6 cellular contexts compared by ENCODE assay signal in the genomic region with DNA sequence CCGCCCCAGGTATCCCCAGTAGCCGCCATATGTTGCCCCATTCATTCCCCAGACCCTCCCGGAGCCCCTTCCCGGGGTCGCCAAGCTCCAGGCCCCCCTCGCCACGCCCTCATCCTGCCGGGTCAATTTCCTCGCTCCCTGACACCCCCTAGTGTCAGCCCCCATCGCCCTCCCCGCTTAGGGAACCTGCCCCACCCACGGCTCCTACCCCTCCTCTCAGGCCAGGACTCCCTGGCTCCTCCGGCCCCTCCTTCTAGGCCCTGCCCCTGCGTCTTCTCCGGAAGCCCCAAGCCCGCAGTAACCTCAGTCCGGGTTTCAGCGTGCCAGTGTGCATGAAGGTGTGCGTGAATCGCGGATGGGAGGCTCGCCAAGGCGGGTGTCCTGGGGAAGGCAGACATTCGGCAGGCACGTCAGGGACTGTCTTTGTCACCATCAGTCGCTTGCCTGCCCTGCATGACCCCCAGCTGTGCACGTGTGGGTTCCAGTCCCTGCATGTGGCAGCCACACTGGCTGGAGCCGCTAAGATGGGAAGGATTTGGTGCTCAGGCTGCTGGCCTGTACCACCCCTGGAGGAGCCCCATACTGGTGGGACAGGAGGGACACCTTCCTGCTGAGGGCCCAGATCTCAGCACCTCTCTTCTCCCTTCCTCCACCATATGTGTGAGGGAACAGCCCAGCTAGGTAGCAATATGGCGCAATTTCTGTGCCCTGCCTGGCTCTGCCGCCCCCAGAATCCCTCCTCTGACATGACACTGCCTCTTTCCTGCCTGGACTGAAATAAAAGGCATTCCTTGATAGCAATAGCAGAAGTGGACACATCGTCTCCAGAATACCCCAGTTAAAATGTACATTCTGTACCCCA. TPM values are rescaled to one million over a fixed set of nuclear protein-coding genes. Genes with fewer than 3 reads are reported as not detected.
DNase-seq lines count a peak whose midpoint lies in the region; ATAC-seq and TF ChIP-seq lines count a peak whose summit lies in the region.

No MANE protein-coding gene starts in this region.

- peaks cover 27% of the 10 kb centered on the region for H3K4me1 Mint-ChIP-seq in T-helper 17 cell

- no peaks in the 10 kb centered on the region for H3K9me2 ChIP-seq in GM23248 (ENCODE audit: insufficient read depth)

- H3K4me3 ChIP-seq in AG09309 (ENCODE audit: control insufficient read depth, low read depth, low read length) (peak overlapping the region; percentile 43), GM23248 (peak overlapping the region; percentile 77), transverse colon (peak overlapping the region; percentile 18 to 57 (median 32))

- H3K27me3 Mint-ChIP-seq in T-helper 17 cell, result peaks cover 19% of the 10 kb centered on the region

- peaks cover 3% of the 10 kb centered on the region for H3K36me3 Mint-ChIP-seq in T-helper 17 cell (ENCODE audit: low read depth)

- H4K20me1 ChIP-seq in GM23248 (ENCODE audit: insufficient read depth), result no peaks in the 10 kb centered on the region

- WGBS in GM23248 (ENCODE audit: low coverage in 1 of 2, low lambda C conversion rate in 2 of 2, missing lambda C conversion rate in 2 of 2), 2 experiments, result 8 to 11% methylated on average over 19 to 29 of the region's 31 CpGs
- WGBS in transverse colon (ENCODE audit: low coverage in 1 of 2), 2 donors, result 19 to 100% methylated on average over 1 to 18 of the region's 31 CpGs

- TF ChIP-seq EP300 in transverse colon (IDR thresholded peaks at IDR 0.05; ENCODE audit: low read depth), result no peak

- intact Hi-C loops in left ventricle myocardium superior (cut with micrococcal nuclease) (no loop called here), transverse colon (cut with DNase I; ENCODE audit: low total_unique reads) (loop anchor here (1.0 kb wide), 1 partner anchor 37 kb away; no protein-coding TSS in a partner anchor)

- peak overlapping the region; percentile 81 for H3K4me2 ChIP-seq in GM23248 (ENCODE audit: unreplicated experiment)

- no peak overlapping the region for H3K27ac Mint-ChIP-seq in T-helper 17 cell

- H2AFZ ChIP-seq in GM23248, result no peak overlapping the region

- DNase-seq in AG09309 (ENCODE audit: low read depth), result no peak
- no peak for DNase-seq in GM23248
- no peak for DNase-seq in T-helper 17 cell
- DNase-seq in left ventricle myocardium superior, result peak; percentile 46
- peak; percentile 38 for DNase-seq in transverse colon
- no peak for DNase-seq in SHP77 treated with DMSO at 0.1 percent for 48 hours (lab: John Stamatoyannopoulos, UW)

- H3K9me3 ChIP-seq in GM23248 (ENCODE audit: low read depth) (no peaks in the 10 kb centered on the region), T-helper 17 cell (ENCODE audit: control insufficient read depth, low read length, poor library complexity, severe bottlenecking) (no peaks in the 10 kb centered on the region), transverse colon (no peaks in the 10 kb centered on the region)

- no peaks in the 10 kb centered on the region for H3K79me2 ChIP-seq in GM23248 (ENCODE audit: insufficient read depth)

- H3K27me3 ChIP-seq in GM23248 (replicated peaks; ENCODE audit: insufficient read depth) (peaks cover 4% of the 10 kb centered on the region; the same call in 1 of the 2 replicates), transverse colon (no peaks in the 10 kb centered on the region)

- H3K4me1 ChIP-seq in GM23248 (ENCODE audit: insufficient read depth), result no peaks in the 10 kb centered on the region
- H3K4me1 ChIP-seq in transverse colon, result peaks cover 18 to 46% (median 28%) of the 10 kb centered on the region in 4 donors

- H3K36me3 ChIP-seq in GM23248 (ENCODE audit: low read depth) (no peaks in the 10 kb centered on the region), transverse colon (peaks cover 0 to 5% (median 0%) of the 10 kb centered on the region in 4 donors)

- TF ChIP-seq CTCF in AG09309 (IDR thresholded peaks at IDR 0.05; ENCODE audit: control insufficient read depth, insufficient read depth, low read depth, low read length, missing control alignments) (peak; percentile 12), transverse colon (IDR thresholded peaks at IDR 0.05) (peak in 1 of 5 experiments; percentile 8)

- H3K27ac ChIP-seq in GM23248 (no peak overlapping the region), transverse colon (peak overlapping the region in 1 of 4 donors; percentile 32)

- H3F3A ChIP-seq in GM23248 (ENCODE audit: insufficient read depth), result no peaks in the 10 kb centered on the region

- peak overlapping the region; percentile 90 for H3K4me3 Mint-ChIP-seq in T-helper 17 cell

- TF ChIP-seq POLR2A in transverse colon (IDR thresholded peaks at IDR 0.05), result no peak

- ATAC-seq in T-helper 17 cell (peak; percentile 30), left ventricle myocardium superior (peak; percentile 32)

- in situ Hi-C loops in GM23248 (cut with MboI), result no loop called here
- in situ Hi-C loops in transverse colon (cut with MboI; ENCODE audit: low pct_ligation_motif_present in 1 of 4, low pct_unique_long_range_greater_than_20kb in 1 of 4, low sequenced_read_pairs in 3 of 4), result no loop called here

- no peak overlapping the region for H3K9ac ChIP-seq in GM23248

RNA-seq across cellular contexts. Expression of gene DISP2, which starts 0.7 kb away (rescaled TPM):
- total RNA-seq in GM23248 (2014; rRNA removed; shearing (Covaris generic)), result 0.11 and 0.13 TPM in 2 replicates
- 0.13 and 0.51 TPM in 2 replicates for polyA plus RNA-seq in GM23248 (2016; fragmentation: Nextera tagmentation; extraction: Ambion mirVana)
- total RNA-seq in T-helper 17 cell (under 1 TPM; 0.02 to 0.03 TPM), left ventricle myocardium superior (5.2 TPM), transverse colon (10 to 100 TPM in 2 of 4 donors, 1 to 10 TPM in 2; 8.6 to 12.9 (median 10.9) TPM)

RNA-seq across cellular contexts. Expression of gene PHGR1, which starts 7.9 kb away (rescaled TPM):
- not detected in 2 replicates for total RNA-seq in GM23248 (2014; rRNA removed; shearing (Covaris generic))
- polyA plus RNA-seq in GM23248 (2016; fragmentation: Nextera tagmentation; extraction: Ambion mirVana), result not detected in 2 replicates
- total RNA-seq in T-helper 17 cell, result not detected
- total RNA-seq in left ventricle myocardium superior, result not detected
- 1,000 to 10,000 TPM; 2,387 to 4,992 (median 3,189) TPM for total RNA-seq in transverse colon

RNA-seq across cellular contexts. Expression of gene CCDC9B, which starts 18.0 kb away (rescaled TPM):
- total RNA-seq in GM23248 (2014; rRNA removed; shearing (Covaris generic)), result 16.9 and 19.6 TPM in 2 replicates
- polyA plus RNA-seq in GM23248 (2016; fragmentation: Nextera tagmentation; extraction: Ambion mirVana), result 28.8 and 33.1 TPM in 2 replicates
- total RNA-seq in T-helper 17 cell (1 to 10 TPM; 4.1 to 5.3 TPM), left ventricle myocardium superior (169 TPM), transverse colon (10 to 100 TPM; 22.0 to 49.4 (median 36.9) TPM)

RNA-seq across cellular contexts. Expression of gene KNSTRN, which starts 23.8 kb away (rescaled TPM):
- total RNA-seq in GM23248 (2014; rRNA removed; shearing (Covaris generic)), result 31.1 and 35.8 TPM in 2 replicates
- 37.7 and 37.8 TPM in 2 replicates for polyA plus RNA-seq in GM23248 (2016; fragmentation: Nextera tagmentation; extraction: Ambion mirVana)
- total RNA-seq in T-helper 17 cell (1 to 10 TPM; 2.2 to 4.9 TPM), left ventricle myocardium superior (10.1 TPM), transverse colon (10 to 100 TPM in 1 of 4 donors, 1 to 10 TPM in 3; 7.5 to 80.4 (median 8.3) TPM)

RNA-seq across cellular contexts. Expression of gene INAFM2, which starts 35.2 kb away (rescaled TPM):
- total RNA-seq in GM23248 (2014; rRNA removed; shearing (Covaris generic)), result 16.6 and 19.9 TPM in 2 replicates
- 3.9 and 4.5 TPM in 2 replicates for polyA plus RNA-seq in GM23248 (2016; fragmentation: Nextera tagmentation; extraction: Ambion mirVana)
- 10 to 100 TPM in 1 of 2 donors, 1 to 10 TPM in 1; 9.2 to 48.3 TPM for total RNA-seq in T-helper 17 cell
- 55.8 TPM for total RNA-seq in left ventricle myocardium superior
- 10 to 100 TPM; 14.5 to 62.1 (median 19.4) TPM for total RNA-seq in transverse colon

Comparison
In these comparisons a context has a peak if more than half of its experiments do, and no peak if none do; other contexts are left out.
1. DNase-seq: peak in left ventricle myocardium superior (single experiment) and transverse colon (single experiment); none in AG09309 (single experiment), GM23248 (single experiment), T-helper 17 cell (0 of 3) and SHP77 treated with DMSO at 0.1 percent for 48 hours (single experiment).
2. RNA of gene PHGR1, which starts 7.9 kb away (total RNA-seq): 2,387 to 4,992 TPM in transverse colon; not detected in GM23248, not detected in T-helper 17 cell and not detected in left ventricle myocardium superior (single experiment); every median in the first group is over 1,000 times any median in the second.
3. Peak in every context shown above with its lines, with median percentiles within 50 percentile points of each other: H3K4me3 ChIP-seq.